8 cellular contexts compared by ENCODE assay signal in the genomic region with DNA sequence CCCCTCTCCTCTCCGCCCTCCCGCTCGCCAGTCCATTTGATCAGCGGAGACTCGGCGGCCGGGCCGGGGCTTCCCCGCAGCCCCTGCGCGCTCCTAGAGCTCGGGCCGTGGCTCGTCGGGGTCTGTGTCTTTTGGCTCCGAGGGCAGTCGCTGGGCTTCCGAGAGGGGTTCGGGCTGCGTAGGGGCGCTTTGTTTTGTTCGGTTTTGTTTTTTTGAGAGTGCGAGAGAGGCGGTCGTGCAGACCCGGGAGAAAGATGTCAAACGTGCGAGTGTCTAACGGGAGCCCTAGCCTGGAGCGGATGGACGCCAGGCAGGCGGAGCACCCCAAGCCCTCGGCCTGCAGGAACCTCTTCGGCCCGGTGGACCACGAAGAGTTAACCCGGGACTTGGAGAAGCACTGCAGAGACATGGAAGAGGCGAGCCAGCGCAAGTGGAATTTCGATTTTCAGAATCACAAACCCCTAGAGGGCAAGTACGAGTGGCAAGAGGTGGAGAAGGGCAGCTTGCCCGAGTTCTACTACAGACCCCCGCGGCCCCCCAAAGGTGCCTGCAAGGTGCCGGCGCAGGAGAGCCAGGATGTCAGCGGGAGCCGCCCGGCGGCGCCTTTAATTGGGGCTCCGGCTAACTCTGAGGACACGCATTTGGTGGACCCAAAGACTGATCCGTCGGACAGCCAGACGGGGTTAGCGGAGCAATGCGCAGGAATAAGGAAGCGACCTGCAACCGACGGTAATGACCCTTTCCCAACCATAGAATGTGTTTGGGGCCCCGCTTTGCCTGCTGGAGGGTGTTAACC. TPM values are rescaled to one million over a fixed set of nuclear protein-coding genes. Genes with fewer than 3 reads are reported as not detected.
A peak's percentile ranks its signal among the peaks of the same experiment; 100 is the strongest.
DNase-seq lines count a peak whose midpoint lies in the region; ATAC-seq and TF ChIP-seq lines count a peak whose summit lies in the region.

No MANE protein-coding gene starts in this region.

- peak; percentile 12 for ATAC-seq in GM21381 (IDR thresholded peaks at IDR 0.05; ENCODE audit: unreplicated experiment)
- peak; percentile 21 to 65 (median 52) for ATAC-seq in psoas muscle
- ATAC-seq in GM19452 (IDR thresholded peaks at IDR 0.05; ENCODE audit: unreplicated experiment), result no peak

- H3K4me3 ChIP-seq in Caco-2 (ENCODE audit: low read depth, low read length) (peak overlapping the region; percentile 77), MG63 (peak overlapping the region; percentile 87), left ventricle myocardium inferior (peak overlapping the region; percentile 76), psoas muscle (peak overlapping the region; percentile 84)

- H3K4me1 Mint-ChIP-seq in Caco-2 (ENCODE audit: low read depth, unreplicated experiment), result peaks cover 47% of the 10 kb centered on the region
- H3K4me1 Mint-ChIP-seq in activated naive CD4-positive, alpha-beta T cell treated with anti-CD3 and anti-CD28 coated beads, Interleukin-2, amount 50 U/mL, for 24 hours, result peaks cover 68% of the 10 kb centered on the region

- H3K27me3 ChIP-seq in Caco-2 (replicated peaks; ENCODE audit: control insufficient read depth, insufficient read depth, low read length), result no peaks in the 10 kb centered on the region
- no peaks in the 10 kb centered on the region for H3K27me3 ChIP-seq in MG63
- H3K27me3 ChIP-seq in left ventricle myocardium inferior (ENCODE audit: low read depth), result no peaks in the 10 kb centered on the region
- H3K27me3 ChIP-seq in psoas muscle (ENCODE audit: insufficient read depth in 3 of 3, low read length in 2 of 3), result no peaks in the 10 kb centered on the region

- intact Hi-C loops in Caco-2 (cut with micrococcal nuclease; ENCODE audit: unreplicated experiment) (loop anchor here (1.0 to 10.0 kb wide), 7 partner anchors 8 to 453 kb away; a partner anchor contains a TSS), left ventricle myocardium inferior (cut with micrococcal nuclease) (loop anchor here (10.0 kb wide), 1 partner anchor 153 kb away; a partner anchor contains a TSS), psoas muscle (cut with DNase I) (loop anchor here (1.0 to 10.0 kb wide), 4 partner anchors 8 to 363 kb away; a partner anchor contains a TSS)

- H3K27ac ChIP-seq in left ventricle myocardium inferior (replicated peaks) (peak overlapping the region; percentile 97), psoas muscle (peak overlapping the region; percentile 98)

- DNase-seq in Caco-2, result peak; percentile 59 to 66
- DNase-seq in MG63, result peak; percentile 19
- DNase-seq in left ventricle myocardium inferior, result peak; percentile 27
- peak; percentile 46 to 72 for DNase-seq in psoas muscle
- DNase-seq in GF-D8 (lab: John Stamatoyannopoulos, UW), result no peak

- H3K4me1 ChIP-seq in Caco-2, result peaks cover 49% of the 10 kb centered on the region
- peaks cover 93% of the 10 kb centered on the region for H3K4me1 ChIP-seq in left ventricle myocardium inferior
- peaks cover 56% of the 10 kb centered on the region for H3K4me1 ChIP-seq in psoas muscle

- H3K27me3 Mint-ChIP-seq in Caco-2 (ENCODE audit: insufficient read depth, unreplicated experiment), result no peaks in the 10 kb centered on the region
- H3K27me3 Mint-ChIP-seq in activated naive CD4-positive, alpha-beta T cell treated with anti-CD3 and anti-CD28 coated beads, Interleukin-2, amount 50 U/mL, for 24 hours, result no peaks in the 10 kb centered on the region

- CTCF ChIA-PET in Caco-2 (lab: Charles Lee), result interaction anchor here (2.3 kb wide), 1 partner anchor 19 kb away, joined by 19 read pairs; no protein-coding TSS in a partner anchor

- H3K9me3 ChIP-seq in Caco-2, result no peaks in the 10 kb centered on the region
- no peaks in the 10 kb centered on the region for H3K9me3 ChIP-seq in MG63
- H3K9me3 ChIP-seq in left ventricle myocardium inferior (replicated peaks), result no peaks in the 10 kb centered on the region
- H3K9me3 ChIP-seq in psoas muscle, result no peaks in the 10 kb centered on the region

- H3K36me3 ChIP-seq in Caco-2 (ENCODE audit: control insufficient read depth, insufficient read depth, low read length) (peaks cover 2% of the 10 kb centered on the region), MG63 (peaks cover 51% of the 10 kb centered on the region), left ventricle myocardium inferior (peaks cover 31% of the 10 kb centered on the region), psoas muscle (ENCODE audit: insufficient read depth in 1 of 2, low read depth in 1 of 2) (peaks cover 0 to 36% of the 10 kb centered on the region in 2 donors)

- peaks cover 58% of the 10 kb centered on the region for H3K36me3 Mint-ChIP-seq in Caco-2 (ENCODE audit: insufficient read depth, unreplicated experiment)
- peaks cover 27% of the 10 kb centered on the region for H3K36me3 Mint-ChIP-seq in activated naive CD4-positive, alpha-beta T cell treated with anti-CD3 and anti-CD28 coated beads, Interleukin-2, amount 50 U/mL, for 24 hours

- POLR2A ChIA-PET in Caco-2 (lab: Charles Lee), result interaction anchor here (0.6 kb wide), 1 partner anchor 69 kb away, joined by 12 read pairs; no protein-coding TSS in a partner anchor

- BruUV-seq in Caco-2 (replicated peaks; lab: Mats Ljungman, UMichigan), result TSS peak; percentile 34

- 0 to 1% (median 0%) methylated on average over 57 to 62 of the region's 62 CpGs for WGBS in psoas muscle, 3 donors

- TF ChIP-seq CTCF in Caco-2 (IDR thresholded peaks at IDR 0.05; ENCODE audit: insufficient read depth in 1 of 2, low read depth in 1 of 2, low read length in 1 of 2, severe bottlenecking in 1 of 2, unreplicated experiment in 1 of 2) (no peak), left ventricle myocardium inferior (IDR thresholded peaks at IDR 0.05; ENCODE audit: borderline replicate concordance) (no peak), psoas muscle (IDR thresholded peaks at IDR 0.05) (no peak)

- peak overlapping the region; percentile 71 for H3K27ac Mint-ChIP-seq in Caco-2 (ENCODE audit: unreplicated experiment)
- H3K27ac Mint-ChIP-seq in activated naive CD4-positive, alpha-beta T cell treated with anti-CD3 and anti-CD28 coated beads, Interleukin-2, amount 50 U/mL, for 24 hours, result peak overlapping the region; percentile 99

- no peaks in the 10 kb centered on the region for H3K9me3 Mint-ChIP-seq in Caco-2 (ENCODE audit: unreplicated experiment)
- no peaks in the 10 kb centered on the region for H3K9me3 Mint-ChIP-seq in activated naive CD4-positive, alpha-beta T cell treated with anti-CD3 and anti-CD28 coated beads, Interleukin-2, amount 50 U/mL, for 24 hours

- peak overlapping the region; percentile 76 for H3K4me3 Mint-ChIP-seq in Caco-2 (ENCODE audit: unreplicated experiment)
- H3K4me3 Mint-ChIP-seq in activated naive CD4-positive, alpha-beta T cell treated with anti-CD3 and anti-CD28 coated beads, Interleukin-2, amount 50 U/mL, for 24 hours, result peak overlapping the region; percentile 99

RNA-seq across cellular contexts. Expression of a gene that starts 0.6 kb away (rescaled TPM):
- total RNA-seq in Caco-2 (2022) (107 and 115 TPM in 2 replicates), left ventricle myocardium inferior (36.3 TPM), psoas muscle (10 to 100 TPM; 32.2 to 61.0 (median 38.0) TPM)
- 35.1 and 57.9 TPM in 2 replicates for total RNA-seq in MG63 (2014; rRNA removed; shearing (Covaris generic); ENCODE audit: low replicate concordance)
- 10 to 100 TPM; 20.7 to 62.8 (median 42.4) TPM for polyA plus RNA-seq in psoas muscle

RNA-seq across cellular contexts. Expression of a gene that starts 21.8 kb away (rescaled TPM):
- total RNA-seq in Caco-2 (2022) (8.4 and 9.8 TPM in 2 replicates), left ventricle myocardium inferior (not detected), psoas muscle (not detected)
- 0.59 TPM in 1 of 2 replicates, not detected in the other for total RNA-seq in MG63 (2014; rRNA removed; shearing (Covaris generic); ENCODE audit: low replicate concordance)
- under 1 TPM in 1 of 3 donors, not detected in 2; 0.38 TPM for polyA plus RNA-seq in psoas muscle
